In the genomic region with DNA sequence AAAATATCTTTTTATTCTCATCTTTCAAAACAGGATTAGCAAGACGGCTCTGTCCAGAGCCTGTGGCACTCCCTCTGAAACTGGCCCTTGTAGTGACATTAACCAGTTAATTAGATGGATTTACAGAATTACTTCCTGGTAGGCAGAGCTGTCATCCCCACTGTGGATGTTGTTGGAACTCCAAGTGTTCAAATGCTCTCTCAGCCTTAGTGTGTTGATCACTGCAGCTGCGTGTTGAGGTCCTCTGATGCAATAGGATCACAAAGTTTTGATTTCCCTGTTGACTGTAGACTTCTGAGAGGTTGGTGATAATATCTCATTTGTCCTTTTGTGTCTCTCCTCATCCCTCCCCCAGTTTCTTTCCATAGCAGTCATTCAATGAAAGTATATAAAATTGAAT, we compare ENCODE assay signal across 13 cellular contexts.
A peak's percentile ranks its signal among the peaks of the same experiment; 100 is the strongest.
DNase-seq lines count a peak whose midpoint lies in the region; ATAC-seq and TF ChIP-seq lines count a peak whose summit lies in the region.
"Had no signal": no experiment of that assay in that cellular context is flagged by ENCODE, and none has a peak within 500 bp of the region (broad histone marks: within the 10 kb centered on the region; RNA-seq: fewer than 3 reads in every experiment).

No MANE protein-coding gene starts in this region.

- peak overlapping the region; percentile 38; the same call in 1 of the 2 replicates for H3K27ac ChIP-seq in C4-2B
- no peak overlapping the region for H3K27ac ChIP-seq in breast epithelium

- no peak for TF ChIP-seq POLR2A in breast epithelium (IDR thresholded peaks at IDR 0.05)

- no peaks in the 10 kb centered on the region for H3K9me3 ChIP-seq in breast epithelium

- TF ChIP-seq CTCF in C4-2B (conservative IDR thresholded peaks at IDR 0.05) (no peak), breast epithelium (IDR thresholded peaks at IDR 0.05) (no peak)

- H3K36me3 ChIP-seq in breast epithelium = no peaks in the 10 kb centered on the region

- DNase-seq in NCI-H748 (lab: John Stamatoyannopoulos, UW; ENCODE audit: unreplicated experiment) (peak; percentile 37), NCI-H748 treated with DMSO at 0.1 percent for 48 hours (lab: John Stamatoyannopoulos, UW) (no peak), SW480 (ENCODE audit: low spot score) (peak; percentile 29), left kidney (ENCODE audit: low read depth, low spot score) (peak; percentile 5), breast epithelium (ENCODE audit: low spot score in 2 of 2) (no peak), NCI-H187 (lab: John Stamatoyannopoulos, UW) (no peak)
- DNase-seq: head of caudate nucleus, NCI-H1105, retina, T1000 had no signal

- no peaks in the 10 kb centered on the region for H3K4me1 ChIP-seq in breast epithelium

- H3K4me3 ChIP-seq in breast epithelium = no peak overlapping the region

- no peak for ATAC-seq in HG03460 (IDR thresholded peaks at IDR 0.05; ENCODE audit: unreplicated experiment)
- ATAC-seq: Right ventricle myocardium inferior had no signal

- intact Hi-C loops in breast epithelium (cut with DNase I; ENCODE audit: low total_unique reads) = no loop called here

- H3K27me3 ChIP-seq in breast epithelium = no peaks in the 10 kb centered on the region

Comparison
In these comparisons a context has a peak if more than half of its experiments do, and no peak if none do; other contexts are left out.
1. DNase-seq: peak in NCI-H748 (single experiment), SW480 (single experiment) and left kidney (single experiment); none in NCI-H748 treated with DMSO at 0.1 percent for 48 hours (single experiment), breast epithelium (0 of 2) and NCI-H187 (0 of 2).